In the genomic region with DNA sequence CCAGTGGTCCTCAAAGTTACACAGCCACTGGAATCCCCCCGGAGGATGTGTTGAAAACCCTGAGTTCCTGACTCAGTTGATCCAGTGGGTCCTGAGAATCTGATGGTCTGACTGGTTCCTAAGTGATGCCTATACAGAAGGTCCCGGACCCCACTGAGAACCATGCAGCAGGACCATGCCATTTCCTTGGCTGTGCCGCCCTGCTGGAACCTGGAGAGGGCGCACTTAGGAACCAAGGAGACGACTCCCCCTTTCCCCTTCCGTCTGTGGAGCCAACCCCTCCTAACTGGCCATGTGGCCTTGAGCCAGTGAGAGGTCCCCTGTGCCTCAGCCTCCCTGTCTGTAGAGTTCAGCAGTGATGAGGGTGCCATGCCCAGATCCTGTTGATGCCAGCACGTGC, we compare ENCODE assay signal across 2 cellular contexts.
TF ChIP-seq lines count a peak whose summit lies in the region.

No MANE protein-coding gene starts in this region.

TF ChIP-seq in HepG2, 621 proteins besides CTCF, POLR2A, EP300 and RAD21:
- TF ChIP-seq XRCC5 (optimal IDR thresholded peaks at IDR 0.05; ENCODE audit: low read length) (no peak), TOPORS (CRISPR knock-in tag; IDR thresholded peaks at IDR 0.05) (no peak), ZNF776 (CRISPR knock-in tag; IDR thresholded peaks at IDR 0.05) (0 out of 2 replicates have a peak, but pooled peaks have one; percentile 28), DPF2 (CRISPR knock-in tag; IDR thresholded peaks at IDR 0.05; ENCODE audit: borderline replicate concordance, low read depth) (no peak), RFX3 (CRISPR knock-in tag; IDR thresholded peaks at IDR 0.05) (no peak), CBX2 (IDR thresholded peaks at IDR 0.05; ENCODE audit: low read depth, low read length) (no peak), CBX2 (CRISPR knock-in tag; IDR thresholded peaks at IDR 0.05; ENCODE audit: low read depth) (no peak), FOXA3 (CRISPR knock-in tag; IDR thresholded peaks at IDR 0.05) (no peak), HNRNPUL1 (IDR thresholded peaks at IDR 0.05; ENCODE audit: low read depth, low read length) (no peak), ZNF672 (CRISPR knock-in tag; IDR thresholded peaks at IDR 0.05) (no peak), ZNF414 (CRISPR knock-in tag; IDR thresholded peaks at IDR 0.05) (no peak), DR1 (CRISPR knock-in tag; IDR thresholded peaks at IDR 0.05) (no peak), AKNA (CRISPR knock-in tag; IDR thresholded peaks at IDR 0.05; ENCODE audit: borderline replicate concordance) (no peak), GPN1 (CRISPR knock-in tag; IDR thresholded peaks at IDR 0.05; ENCODE audit: borderline replicate concordance) (no peak), HNRNPL (IDR thresholded peaks at IDR 0.05; ENCODE audit: low read depth, low read length) (0 out of 2 replicates have a peak, but pooled peaks have one; percentile 50)
- TF ChIP-seq, protein P1, sequence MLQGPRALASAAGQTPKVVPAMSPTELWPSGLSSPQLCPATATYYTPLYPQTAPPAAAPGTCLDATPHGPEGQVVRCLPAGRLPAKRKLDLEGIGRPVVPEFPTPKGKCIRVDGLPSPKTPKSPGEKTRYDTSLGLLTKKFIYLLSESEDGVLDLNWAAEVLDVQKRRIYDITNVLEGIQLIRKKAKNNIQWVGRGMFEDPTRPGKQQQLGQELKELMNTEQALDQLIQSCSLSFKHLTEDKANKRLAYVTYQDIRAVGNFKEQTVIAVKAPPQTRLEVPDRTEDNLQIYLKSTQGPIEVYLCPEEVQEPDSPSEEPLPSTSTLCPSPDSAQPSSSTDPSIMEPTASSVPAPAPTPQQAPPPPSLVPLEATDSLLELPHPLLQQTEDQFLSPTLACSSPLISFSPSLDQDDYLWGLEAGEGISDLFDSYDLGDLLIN (CRISPR knock-in tag; IDR thresholded peaks at IDR 0.05; ENCODE audit: borderline replicate concordance): no peak
- TF ChIP-seq, protein P2, sequence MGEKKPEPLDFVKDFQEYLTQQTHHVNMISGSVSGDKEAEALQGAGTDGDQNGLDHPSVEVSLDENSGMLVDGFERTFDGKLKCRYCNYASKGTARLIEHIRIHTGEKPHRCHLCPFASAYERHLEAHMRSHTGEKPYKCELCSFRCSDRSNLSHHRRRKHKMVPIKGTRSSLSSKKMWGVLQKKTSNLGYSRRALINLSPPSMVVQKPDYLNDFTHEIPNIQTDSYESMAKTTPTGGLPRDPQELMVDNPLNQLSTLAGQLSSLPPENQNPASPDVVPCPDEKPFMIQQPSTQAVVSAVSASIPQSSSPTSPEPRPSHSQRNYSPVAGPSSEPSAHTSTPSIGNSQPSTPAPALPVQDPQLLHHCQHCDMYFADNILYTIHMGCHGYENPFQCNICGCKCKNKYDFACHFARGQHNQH (CRISPR knock-in tag; IDR thresholded peaks at IDR 0.05): no peak

TF ChIP-seq in endothelial cell of umbilical vein, 7 proteins besides CTCF, POLR2A, EP300 and RAD21:
- TF ChIP-seq MAX (IDR thresholded peaks at IDR 0.05; ENCODE audit: insufficient read depth, insufficient read length) (no peak), FOS (IDR thresholded peaks at IDR 0.05; ENCODE audit: borderline replicate concordance, insufficient read depth, low read length) (no peak), GATA2 (IDR thresholded peaks at IDR 0.05; ENCODE audit: insufficient read depth, insufficient read length, low read depth, low read length) (no peak), POLR2AphosphoS5 (IDR thresholded peaks at IDR 0.05; ENCODE audit: insufficient read depth, low read depth, low read length) (no peak), EZH2 (IDR thresholded peaks at IDR 0.05; ENCODE audit: borderline replicate concordance, low read depth, low read length, severe bottlenecking) (no peak), MYC (IDR thresholded peaks at IDR 0.05; ENCODE audit: low read depth, low read length) (no peak), JUN (IDR thresholded peaks at IDR 0.05; ENCODE audit: borderline replicate concordance, insufficient read depth, insufficient read length, low read depth) (no peak)
